ENCODE assay signal across 8 cellular contexts in the genomic region with DNA sequence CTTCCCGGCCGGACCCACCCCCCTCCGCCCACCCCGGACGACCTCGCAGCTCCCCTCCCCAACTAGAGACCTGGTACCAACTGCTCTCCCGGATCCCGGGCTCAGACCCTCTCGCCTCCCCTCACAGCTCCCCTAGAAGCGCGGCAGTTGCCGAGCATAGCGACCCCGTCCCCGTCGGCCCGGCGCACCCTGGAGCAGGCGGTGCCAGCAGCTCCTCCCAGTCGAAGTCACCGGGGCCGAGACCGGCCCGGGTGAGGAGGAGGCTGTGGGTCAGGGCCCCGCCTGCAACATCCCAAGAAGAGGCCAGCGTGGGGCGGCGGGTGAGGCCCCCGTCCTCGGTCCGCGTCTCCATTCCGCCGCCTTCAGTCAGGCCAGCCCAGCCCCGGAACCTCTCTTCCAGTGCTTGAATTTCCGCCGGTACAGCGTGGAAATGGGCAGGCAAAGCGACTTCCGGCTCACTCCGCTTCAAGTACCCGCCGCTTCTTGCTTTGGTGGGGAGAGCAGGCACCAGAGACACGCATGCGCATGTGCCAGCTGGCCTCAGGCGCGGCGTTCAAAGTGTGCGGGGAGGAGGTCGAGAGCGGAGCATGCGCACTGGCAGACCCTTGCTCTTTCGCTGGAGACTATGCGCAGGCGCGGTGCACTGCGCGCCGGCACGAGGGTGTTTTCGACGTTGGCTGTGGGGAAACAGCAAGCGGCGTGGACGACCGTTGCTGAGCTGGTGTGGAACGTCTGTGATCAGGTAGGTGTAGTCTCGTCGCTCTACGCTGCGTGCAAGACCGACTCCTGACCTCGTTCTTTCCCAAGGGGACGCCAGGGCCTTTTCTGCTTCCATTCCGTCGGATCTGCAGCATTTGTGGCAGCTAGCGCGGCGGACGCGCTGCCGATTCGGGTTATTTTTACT. TPM values are rescaled to one million over a fixed set of nuclear protein-coding genes. Genes with fewer than 3 reads are reported as not detected.
A peak's percentile ranks its signal among the peaks of the same experiment; 100 is the strongest.
DNase-seq lines count a peak whose midpoint lies in the region; ATAC-seq and TF ChIP-seq lines count a peak whose summit lies in the region.

A gene with protein sequence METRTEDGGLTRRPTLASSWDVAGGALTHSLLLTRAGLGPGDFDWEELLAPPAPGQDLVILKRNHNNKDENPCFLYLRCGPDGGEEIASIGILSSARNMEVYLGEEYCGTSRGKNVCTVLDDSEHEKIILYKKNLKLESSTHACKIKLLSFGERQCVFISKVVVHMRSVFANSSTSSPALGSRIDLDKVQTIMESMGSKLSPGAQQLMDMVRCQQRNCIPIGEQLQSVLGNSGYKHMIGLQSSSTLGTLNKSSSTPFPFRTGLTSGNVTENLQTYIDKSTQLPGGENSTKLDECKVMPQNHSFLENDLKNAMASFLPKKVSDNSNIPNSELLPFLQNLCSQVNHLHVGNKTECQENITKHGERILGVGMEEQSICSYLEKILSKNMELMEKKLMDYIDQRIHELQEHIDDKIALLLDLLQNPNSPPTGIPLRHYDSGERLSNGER (minus strand): TSS at position 401 of the 904 bp plus-strand sequence. CDS start 49 bp downstream, at position 352.

- H3K4me3 Mint-ChIP-seq in activated T-cell treated with anti-CD3 and anti-CD28 coated beads, Interleukin-2, amount 50 U/mL, for 4 hours: peak within 1 kb of the TSS; percentile 87

- DNase-seq in DMS153 treated with DMSO at 0.1 percent for 48 hours (lab: John Stamatoyannopoulos, UW; ENCODE audit: unreplicated experiment) (peak; percentile 99), KBM-7 (peak; percentile 97)
- peak; percentile 95 for DNase-seq in activated T-cell treated with anti-CD3 and anti-CD28 coated beads, Interleukin-2, amount 50 U/mL, for 4 hours
- DNase-seq in stimulated activated CD8-positive, alpha-beta memory T cell treated with anti-CD3 and anti-CD28 coated beads, Interleukin-7, amount 100 ng/mL, for 24 hours (ENCODE audit: low read depth): peak; percentile 91

- in situ Hi-C loops in KBM-7 (cut with MboI; ENCODE audit: low pct_unique_long_range_greater_than_20kb, low sequenced_read_pairs): no loop called here

- H3K9me3 ChIP-seq in muscle layer of colon (ENCODE audit: low read length): no peaks in the 10 kb centered on the region

- peaks cover 3% of the 10 kb centered on the region for H3K4me1 ChIP-seq in muscle layer of colon (ENCODE audit: insufficient read depth, low read length)

- peaks cover 4% of the 10 kb centered on the region for H3K9me3 Mint-ChIP-seq in activated T-cell treated with anti-CD3 and anti-CD28 coated beads, Interleukin-2, amount 50 U/mL, for 4 hours

- no peaks in the 10 kb centered on the region for H3K27me3 ChIP-seq in muscle layer of colon (ENCODE audit: control insufficient read depth in 1 of 2, insufficient read depth in 2 of 2, low read length in 2 of 2)

- peaks cover 14% of the 10 kb centered on the region for H3K36me3 Mint-ChIP-seq in activated T-cell treated with anti-CD3 and anti-CD28 coated beads, Interleukin-2, amount 50 U/mL, for 4 hours (ENCODE audit: insufficient read depth)

- peak within 1 kb of the TSS; percentile 25 for H3K27ac ChIP-seq in muscle layer of colon (ENCODE audit: low read depth, low read length)

- ATAC-seq in GM21717 (IDR thresholded peaks at IDR 0.05; ENCODE audit: unreplicated experiment): peak; percentile 98
- ATAC-seq in activated T-cell treated with anti-CD3 and anti-CD28 coated beads, Interleukin-2, amount 50 U/mL, for 4 hours: peak; percentile 99
- ATAC-seq in esophagus mucosa: peak; percentile 97

- H3K9ac ChIP-seq in muscle layer of colon (ENCODE audit: low read length): no peak within 1 kb of the TSS

- peak within 1 kb of the TSS; percentile 68 to 76 for H3K4me3 ChIP-seq in muscle layer of colon (ENCODE audit: low read depth in 1 of 2, low read length in 2 of 2)

- H3K4me1 Mint-ChIP-seq in activated T-cell treated with anti-CD3 and anti-CD28 coated beads, Interleukin-2, amount 50 U/mL, for 4 hours (ENCODE audit: low read depth): peaks cover 29% of the 10 kb centered on the region

- H3K27me3 Mint-ChIP-seq in activated T-cell treated with anti-CD3 and anti-CD28 coated beads, Interleukin-2, amount 50 U/mL, for 4 hours (ENCODE audit: low read depth): no peaks in the 10 kb centered on the region

- H3K36me3 ChIP-seq in muscle layer of colon (ENCODE audit: insufficient read depth, low read length): no peaks in the 10 kb centered on the region

TF ChIP-seq in PFSK-1, 5 proteins besides CTCF, POLR2A, EP300 and RAD21:
- peak; percentile 67; the same call in 1 of the 2 replicates for TF ChIP-seq TAF1 (IDR thresholded peaks at IDR 0.05; ENCODE audit: borderline replicate concordance, insufficient read depth, low read length)
- TF ChIP-seq FOXP2 (optimal IDR thresholded peaks at IDR 0.05; ENCODE audit: borderline replicate concordance, extremely low read depth, extremely low read length, insufficient read depth): no peak
- peak; percentile 76 for TF ChIP-seq POLR2AphosphoS5 (IDR thresholded peaks at IDR 0.05; ENCODE audit: low read depth, low read length)
- TF ChIP-seq, protein P1, sequence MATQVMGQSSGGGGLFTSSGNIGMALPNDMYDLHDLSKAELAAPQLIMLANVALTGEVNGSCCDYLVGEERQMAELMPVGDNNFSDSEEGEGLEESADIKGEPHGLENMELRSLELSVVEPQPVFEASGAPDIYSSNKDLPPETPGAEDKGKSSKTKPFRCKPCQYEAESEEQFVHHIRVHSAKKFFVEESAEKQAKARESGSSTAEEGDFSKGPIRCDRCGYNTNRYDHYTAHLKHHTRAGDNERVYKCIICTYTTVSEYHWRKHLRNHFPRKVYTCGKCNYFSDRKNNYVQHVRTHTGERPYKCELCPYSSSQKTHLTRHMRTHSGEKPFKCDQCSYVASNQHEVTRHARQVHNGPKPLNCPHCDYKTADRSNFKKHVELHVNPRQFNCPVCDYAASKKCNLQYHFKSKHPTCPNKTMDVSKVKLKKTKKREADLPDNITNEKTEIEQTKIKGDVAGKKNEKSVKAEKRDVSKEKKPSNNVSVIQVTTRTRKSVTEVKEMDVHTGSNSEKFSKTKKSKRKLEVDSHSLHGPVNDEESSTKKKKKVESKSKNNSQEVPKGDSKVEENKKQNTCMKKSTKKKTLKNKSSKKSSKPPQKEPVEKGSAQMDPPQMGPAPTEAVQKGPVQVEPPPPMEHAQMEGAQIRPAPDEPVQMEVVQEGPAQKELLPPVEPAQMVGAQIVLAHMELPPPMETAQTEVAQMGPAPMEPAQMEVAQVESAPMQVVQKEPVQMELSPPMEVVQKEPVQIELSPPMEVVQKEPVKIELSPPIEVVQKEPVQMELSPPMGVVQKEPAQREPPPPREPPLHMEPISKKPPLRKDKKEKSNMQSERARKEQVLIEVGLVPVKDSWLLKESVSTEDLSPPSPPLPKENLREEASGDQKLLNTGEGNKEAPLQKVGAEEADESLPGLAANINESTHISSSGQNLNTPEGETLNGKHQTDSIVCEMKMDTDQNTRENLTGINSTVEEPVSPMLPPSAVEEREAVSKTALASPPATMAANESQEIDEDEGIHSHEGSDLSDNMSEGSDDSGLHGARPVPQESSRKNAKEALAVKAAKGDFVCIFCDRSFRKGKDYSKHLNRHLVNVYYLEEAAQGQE (IDR thresholded peaks at IDR 0.05; ENCODE audit: insufficient read depth in 1 of 2, low read depth in 2 of 2, low read length in 2 of 2): peak in 1 of 2 experiments; percentile 60; a peak in 2 of 4 replicates
- TF ChIP-seq SIN3A (IDR thresholded peaks at IDR 0.05; ENCODE audit: borderline replicate concordance, insufficient read depth, low read length): peak; percentile 60; the same call in 1 of the 2 replicates

RNA-seq across cellular contexts. Expression of the gene that starts here (rescaled TPM):
- polyA plus RNA-seq in PFSK-1 (2012; ENCODE audit: insufficient read length, low read depth): 4.8 TPM
- 1 to 10 TPM; 6.3 to 9.8 (median 9.6) TPM for total RNA-seq in activated T-cell treated with anti-CD3 and anti-CD28 coated beads, Interleukin-2, amount 50 U/mL, for 4 hours
- total RNA-seq in esophagus mucosa: 4.7 TPM

Comparison
In these comparisons a context has a peak if more than half of its experiments do, and no peak if none do; other contexts are left out.
1. Peak in every context shown above with its lines: DNase-seq, ATAC-seq, H3K4me3 ChIP-seq and H3K27ac ChIP-seq.